ENCODE assay signal across 1 cellular context in genomic region chr7:155706376-155706775, GRCh38.
TF ChIP-seq lines count a peak whose summit lies in the region.

No MANE protein-coding gene starts in this region.

TF ChIP-seq in IMR-90, 13 proteins besides CTCF, POLR2A, EP300 and RAD21:
- TF ChIP-seq MAFK (IDR thresholded peaks at IDR 0.05; ENCODE audit: low read depth, low read length) (peak; percentile 15; the same call in 1 of the 2 replicates), RFX5 (IDR thresholded peaks at IDR 0.05; ENCODE audit: low read depth, low read length) (no peak)
